Comparison of ENCODE assay signal across 21 cellular contexts in the genomic region with DNA sequence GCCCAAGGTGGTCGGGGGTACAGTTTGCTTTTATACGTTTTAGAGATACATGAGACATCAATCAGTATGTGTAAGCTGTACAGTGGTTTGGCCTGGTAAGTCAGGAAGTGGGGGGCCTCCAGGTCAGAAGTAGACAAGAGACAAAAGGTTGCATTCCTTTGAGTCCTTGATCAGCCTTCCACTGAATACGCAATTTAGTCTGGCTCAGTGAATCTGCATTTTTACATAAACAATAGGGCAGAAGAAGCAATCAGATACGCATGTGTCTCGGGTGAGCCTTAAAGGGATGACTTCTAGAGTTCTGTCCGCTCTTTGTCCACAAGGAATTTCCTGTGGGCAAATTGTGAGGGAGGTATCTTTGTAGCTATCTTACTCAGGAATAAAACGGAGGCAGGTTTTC.
DNase-seq lines count a peak whose midpoint lies in the region; ATAC-seq, FAIRE-seq and TF ChIP-seq lines count a peak whose summit lies in the region.
"Had no signal": no experiment of that assay in that cellular context is flagged by ENCODE, and none has a peak within 500 bp of the region (broad histone marks: within the 10 kb centered on the region; RNA-seq: fewer than 3 reads in every experiment).

No MANE protein-coding gene starts in this region.

- H3K9me3 ChIP-seq in hepatocyte (ENCODE audit: low read depth), result no peaks in the 10 kb centered on the region
- H3K9me3 ChIP-seq: HAP-1, psoas muscle had no signal

- H3K27me3 Mint-ChIP-seq in GM23338 (ENCODE audit: insufficient read depth, low read depth, poor library complexity), result peaks cover 6% of the 10 kb centered on the region
- H3K27me3 Mint-ChIP-seq in activated T-cell treated with anti-CD3 and anti-CD28 coated beads, Interleukin-2, amount 50 U/mL, for 72 hours (ENCODE audit: low read depth), result peaks cover 31% of the 10 kb centered on the region
- peaks cover 4% of the 10 kb centered on the region for H3K27me3 Mint-ChIP-seq in activated T-helper 1 cell treated with anti-CD3 and anti-CD28 coated beads, Interleukin-12 subunit alpha, Interleukin-12 subunit beta, Interleukin-2, Interleukin-4 antibody, amounts not matched to agents 30 ng/mL and 10 ng/mL and 1 ng/mL, durations not matched to agents 14 hours and 24 hours and 36 hours (ENCODE audit: insufficient read depth)

- H3K9me2 ChIP-seq in GM23338 (ENCODE audit: insufficient read depth), result 0 out of 2 replicates have a peak, but pooled peaks cover 10% of the 10 kb centered on the region
- H3K9me2 ChIP-seq in hepatocyte (replicated peaks; ENCODE audit: insufficient read depth), result no peaks in the 10 kb centered on the region

- no peak overlapping the region for H3K4me3 Mint-ChIP-seq in GM23338
- no peak overlapping the region for H3K4me3 Mint-ChIP-seq in activated T-cell treated with anti-CD3 and anti-CD28 coated beads, Interleukin-2, amount 50 U/mL, for 72 hours
- no peak overlapping the region for H3K4me3 Mint-ChIP-seq in activated T-helper 1 cell treated with anti-CD3 and anti-CD28 coated beads, Interleukin-12 subunit alpha, Interleukin-12 subunit beta, Interleukin-2, Interleukin-4 antibody, amounts not matched to agents 30 ng/mL and 10 ng/mL and 1 ng/mL, durations not matched to agents 14 hours and 24 hours and 36 hours
- H3K4me3 Mint-ChIP-seq: central memory CD8-positive, alpha-beta T cell; natural killer cell treated with Interleukin-12 subunit alpha and Interleukin-12 subunit beta and Interleukin-15 and Interleukin-18, amount 100 ng/mL, for 72 hours had no signal

- H3K9me3 Mint-ChIP-seq in GM23338, result no peaks in the 10 kb centered on the region
- H3K9me3 Mint-ChIP-seq in activated T-cell treated with anti-CD3 and anti-CD28 coated beads, Interleukin-2, amount 50 U/mL, for 72 hours, result no peaks in the 10 kb centered on the region
- H3K9me3 Mint-ChIP-seq in activated T-helper 1 cell treated with anti-CD3 and anti-CD28 coated beads, Interleukin-12 subunit alpha, Interleukin-12 subunit beta, Interleukin-2, Interleukin-4 antibody, amounts not matched to agents 30 ng/mL and 10 ng/mL and 1 ng/mL, durations not matched to agents 14 hours and 24 hours and 36 hours, result no peaks in the 10 kb centered on the region
- H3K9me3 Mint-ChIP-seq: central memory CD8-positive, alpha-beta T cell; natural killer cell treated with Interleukin-12 subunit alpha and Interleukin-12 subunit beta and Interleukin-15 and Interleukin-18, amount 100 ng/mL, for 72 hours had no signal

- H3K4me1 Mint-ChIP-seq in GM23338, result peaks cover 46% of the 10 kb centered on the region
- H3K4me1 Mint-ChIP-seq in activated T-cell treated with anti-CD3 and anti-CD28 coated beads, Interleukin-2, amount 50 U/mL, for 72 hours (ENCODE audit: low read depth), result peaks cover 11% of the 10 kb centered on the region
- no peaks in the 10 kb centered on the region for H3K4me1 Mint-ChIP-seq in activated T-helper 1 cell treated with anti-CD3 and anti-CD28 coated beads, Interleukin-12 subunit alpha, Interleukin-12 subunit beta, Interleukin-2, Interleukin-4 antibody, amounts not matched to agents 30 ng/mL and 10 ng/mL and 1 ng/mL, durations not matched to agents 14 hours and 24 hours and 36 hours (ENCODE audit: low read depth)
- H3K4me1 Mint-ChIP-seq: central memory CD8-positive, alpha-beta T cell had no signal

- H3K27ac ChIP-seq in GM23338 (ENCODE audit: low read depth) (peak overlapping the region; percentile 4; the same call in 1 of the 2 replicates), hepatocyte (peak overlapping the region; percentile 94)
- H3K27ac ChIP-seq: C4-2B, heart right ventricle, KMS-11, psoas muscle had no signal

- DNase-seq in GM23338 (ENCODE audit: low spot score) (peak; percentile 13), hepatocyte (ENCODE audit: low spot score) (no peak), posterior vena cava (ENCODE audit: low spot score) (peak; percentile 22), SK-N-DZ (ENCODE audit: low spot score) (no peak)
- no peak for DNase-seq in activated T-cell treated with anti-CD3 and anti-CD28 coated beads, Interleukin-2, amount 50 U/mL, for 72 hours
- DNase-seq in activated T-helper 1 cell treated with anti-CD3 and anti-CD28 coated beads, Interleukin-12 subunit alpha, Interleukin-12 subunit beta, Interleukin-2, Interleukin-4 antibody, amounts not matched to agents 30 ng/mL and 10 ng/mL and 1 ng/mL, durations not matched to agents 14 hours and 24 hours and 36 hours (ENCODE audit: low spot score), result no peak
- DNase-seq: activated CD4-positive, alpha-beta T cell treated with anti-CD3 and anti-CD28 coated beads, Interleukin-2, amount 50 U/mL, for 4 hours; activated naive CD4-positive, alpha-beta T cell treated with Interleukin-2 at 50 U/mL for 16 hours; DMS153; heart right ventricle; NCI-H2029 treated with DMSO at 0.1 percent for 48 hours; psoas muscle; SW 1271 had no signal

- H3K79me2 ChIP-seq in GM23338 (replicated peaks; ENCODE audit: insufficient read depth) (no peaks in the 10 kb centered on the region), hepatocyte (no peaks in the 10 kb centered on the region)

- H3K27ac Mint-ChIP-seq in GM23338, result no peak overlapping the region; the same call in 1 of the 2 replicates
- no peak overlapping the region for H3K27ac Mint-ChIP-seq in activated T-cell treated with anti-CD3 and anti-CD28 coated beads, Interleukin-2, amount 50 U/mL, for 72 hours
- no peak overlapping the region for H3K27ac Mint-ChIP-seq in activated T-helper 1 cell treated with anti-CD3 and anti-CD28 coated beads, Interleukin-12 subunit alpha, Interleukin-12 subunit beta, Interleukin-2, Interleukin-4 antibody, amounts not matched to agents 30 ng/mL and 10 ng/mL and 1 ng/mL, durations not matched to agents 14 hours and 24 hours and 36 hours
- H3K27ac Mint-ChIP-seq: natural killer cell treated with Interleukin-12 subunit alpha and Interleukin-12 subunit beta and Interleukin-15 and Interleukin-18, amount 100 ng/mL, for 72 hours had no signal

- H4K20me1 ChIP-seq in GM23338 (replicated peaks; ENCODE audit: insufficient read depth) (no peaks in the 10 kb centered on the region), hepatocyte (ENCODE audit: insufficient read depth, poor library complexity, severe bottlenecking) (no peaks in the 10 kb centered on the region)

- intact Hi-C loops in posterior vena cava (cut with DNase I), result loop anchor here in 1 of 2 donors (1.0 to 5.0 kb wide), 2 partner anchors 18 to 669 kb away; no protein-coding TSS in a partner anchor
- intact Hi-C loops in activated T-helper 1 cell treated with anti-CD3 and anti-CD28 coated beads, Interleukin-12 subunit alpha, Interleukin-12 subunit beta, Interleukin-2, Interleukin-4 antibody, amounts not matched to agents 30 ng/mL and 10 ng/mL and 1 ng/mL, durations not matched to agents 14 hours and 24 hours and 36 hours (cut with micrococcal nuclease), result no loop called here

- H3K36me3 ChIP-seq in GM23338 (ENCODE audit: insufficient read depth), result no peaks in the 10 kb centered on the region
- no peaks in the 10 kb centered on the region for H3K36me3 ChIP-seq in hepatocyte (replicated peaks; ENCODE audit: insufficient read depth, low read depth)
- H3K36me3 ChIP-seq: HAP-1, heart right ventricle had no signal

- TF ChIP-seq CTCF in GM23338 (conservative IDR thresholded peaks at IDR 0.05; ENCODE audit: low read depth in 2 of 2) (no peak), hepatocyte (IDR thresholded peaks at IDR 0.05; ENCODE audit: poor library complexity) (no peak)

- no peaks in the 10 kb centered on the region for H3F3A ChIP-seq in GM23338 (replicated peaks; ENCODE audit: low read depth)

- H3K4me1 ChIP-seq in GM23338 (ENCODE audit: insufficient read depth), result peaks cover 27% of the 10 kb centered on the region
- peaks cover 23% of the 10 kb centered on the region for H3K4me1 ChIP-seq in hepatocyte (ENCODE audit: insufficient read depth)
- H3K4me1 ChIP-seq: psoas muscle had no signal

- H2AFZ ChIP-seq in GM23338, result peak overlapping the region; percentile 72; the same call in 1 of the 2 replicates
- H2AFZ ChIP-seq in hepatocyte, result no peak overlapping the region

- H3K27me3 ChIP-seq in GM23338 (ENCODE audit: insufficient read depth) (no peaks in the 10 kb centered on the region), hepatocyte (no peaks in the 10 kb centered on the region)
- H3K27me3 ChIP-seq: heart right ventricle had no signal

- no peak overlapping the region for H3K4me3 ChIP-seq in GM23338
- H3K4me3 ChIP-seq in hepatocyte, result no peak overlapping the region
- H3K4me3 ChIP-seq: HAP-1, heart right ventricle, psoas muscle had no signal

- H3K36me3 Mint-ChIP-seq in GM23338 (ENCODE audit: low read depth), result no peaks in the 10 kb centered on the region
- H3K36me3 Mint-ChIP-seq in activated T-cell treated with anti-CD3 and anti-CD28 coated beads, Interleukin-2, amount 50 U/mL, for 72 hours (ENCODE audit: insufficient read depth in 2 of 2), result no peaks in the 10 kb centered on the region
- no peaks in the 10 kb centered on the region for H3K36me3 Mint-ChIP-seq in activated T-helper 1 cell treated with anti-CD3 and anti-CD28 coated beads, Interleukin-12 subunit alpha, Interleukin-12 subunit beta, Interleukin-2, Interleukin-4 antibody, amounts not matched to agents 30 ng/mL and 10 ng/mL and 1 ng/mL, durations not matched to agents 14 hours and 24 hours and 36 hours (ENCODE audit: low read depth)
- H3K36me3 Mint-ChIP-seq: natural killer cell treated with Interleukin-12 subunit alpha and Interleukin-12 subunit beta and Interleukin-15 and Interleukin-18, amount 100 ng/mL, for 72 hours had no signal

- WGBS in hepatocyte (ENCODE audit: low lambda C conversion rate, missing lambda C conversion rate), result 71% methylated on average over 7 of the region's 7 CpGs

- H3K4me2 ChIP-seq in GM23338 (peak overlapping the region; percentile 49), hepatocyte (no peak overlapping the region)
- H3K4me2 ChIP-seq: KMS-11 had no signal

- no peak for ATAC-seq in GM23338
- ATAC-seq in activated T-cell treated with anti-CD3 and anti-CD28 coated beads, Interleukin-2, amount 50 U/mL, for 72 hours (replicated peaks in 1 of 2), result no peak
- ATAC-seq in HG03378 (IDR thresholded peaks at IDR 0.05; ENCODE audit: unreplicated experiment), result no peak
- ATAC-seq: heart right ventricle, psoas muscle had no signal

- FAIRE-seq in TTC549 (lab: Jason Lieb, UNC), result peak; percentile 98
- FAIRE-seq: GM12891 had no signal

TF ChIP-seq in GM23338, 12 proteins besides CTCF, POLR2A, EP300 and RAD21 (continues in another document):
- TF ChIP-seq CREB1 (CRISPR knock-in tag; IDR thresholded peaks at IDR 0.05; ENCODE audit: low read depth), result no peak
- no peak for TF ChIP-seq NANOG (IDR thresholded peaks at IDR 0.05; ENCODE audit: borderline replicate concordance)
- TF ChIP-seq, protein P1, sequence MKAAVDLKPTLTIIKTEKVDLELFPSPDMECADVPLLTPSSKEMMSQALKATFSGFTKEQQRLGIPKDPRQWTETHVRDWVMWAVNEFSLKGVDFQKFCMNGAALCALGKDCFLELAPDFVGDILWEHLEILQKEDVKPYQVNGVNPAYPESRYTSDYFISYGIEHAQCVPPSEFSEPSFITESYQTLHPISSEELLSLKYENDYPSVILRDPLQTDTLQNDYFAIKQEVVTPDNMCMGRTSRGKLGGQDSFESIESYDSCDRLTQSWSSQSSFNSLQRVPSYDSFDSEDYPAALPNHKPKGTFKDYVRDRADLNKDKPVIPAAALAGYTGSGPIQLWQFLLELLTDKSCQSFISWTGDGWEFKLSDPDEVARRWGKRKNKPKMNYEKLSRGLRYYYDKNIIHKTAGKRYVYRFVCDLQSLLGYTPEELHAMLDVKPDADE (IDR thresholded peaks at IDR 0.05), result no peak

Comparison
In these comparisons a context has a peak if more than half of its experiments do, and no peak if none do; other contexts are left out.
1. DNase-seq: peak in GM23338 (single experiment) and posterior vena cava (single experiment); none in hepatocyte (single experiment), SK-N-DZ (single experiment), activated T-cell treated with anti-CD3 and anti-CD28 coated beads, Interleukin-2, amount 50 U/mL, for 72 hours (0 of 2) and activated T-helper 1 cell treated with anti-CD3 and anti-CD28 coated beads, Interleukin-12 subunit alpha, Interleukin-12 subunit beta, Interleukin-2, Interleukin-4 antibody, amounts not matched to agents 30 ng/mL and 10 ng/mL and 1 ng/mL, durations not matched to agents 14 hours and 24 hours and 36 hours (single experiment).